14 cellular contexts compared by ENCODE assay signal in genomic region chr12:48651681-48652080, GRCh38.
"Had no signal": no experiment of that assay in that cellular context is flagged by ENCODE, and none has a peak within 500 bp of the region (broad histone marks: within the 10 kb centered on the region; RNA-seq: fewer than 3 reads in every experiment).

No MANE protein-coding gene starts in this region.

- H3K4me1 ChIP-seq: body of pancreas, gastrocnemius medialis, left lung had no signal

- H3K9me3 Mint-ChIP-seq: activated naive CD4-positive, alpha-beta T cell treated with anti-CD3 and anti-CD28 coated beads for 36 hours; activated T-helper 1 cell treated with anti-CD3 and anti-CD28 coated beads, Interleukin-12 subunit alpha, Interleukin-12 subunit beta, Interleukin-2, Interleukin-4 antibody, amounts not matched to agents 30 ng/mL and 10 ng/mL and 1 ng/mL, durations not matched to agents 14 hours and 24 hours and 36 hours; central memory CD8-positive, alpha-beta T cell had no signal

- H3K27ac ChIP-seq: body of pancreas, gastrocnemius medialis, left lung, neutrophil, skin epidermis had no signal

- H3K4me3 Mint-ChIP-seq: activated naive CD4-positive, alpha-beta T cell treated with anti-CD3 and anti-CD28 coated beads for 36 hours; activated T-helper 1 cell treated with anti-CD3 and anti-CD28 coated beads, Interleukin-12 subunit alpha, Interleukin-12 subunit beta, Interleukin-2, Interleukin-4 antibody, amounts not matched to agents 30 ng/mL and 10 ng/mL and 1 ng/mL, durations not matched to agents 14 hours and 24 hours and 36 hours; central memory CD8-positive, alpha-beta T cell had no signal

- H3K27me3 Mint-ChIP-seq: central memory CD8-positive, alpha-beta T cell had no signal

- H3K9me3 ChIP-seq: body of pancreas, gastrocnemius medialis, left lung, neutrophil had no signal

- H3K27me3 ChIP-seq: body of pancreas, gastrocnemius medialis, left lung, neutrophil had no signal

- ATAC-seq: body of pancreas, left lung had no signal

- DNase-seq: activated CD4-positive, alpha-beta T cell treated with anti-CD3 and anti-CD28 coated beads, Interleukin-2, amount 50 U/mL, for 48 hours; activated CD4-positive, CD25-positive, alpha-beta regulatory T cell; activated CD8-positive, alpha-beta memory T cell treated with anti-CD3 and anti-CD28 coated beads, Interleukin-2, amount 50 U/mL, for 4 hours; activated naive CD4-positive, alpha-beta T cell treated with anti-CD3 and anti-CD28 coated beads for 36 hours; body of pancreas; cortex of kidney; effector CD8-positive, alpha-beta T cell; gastrocnemius medialis; left lung; stimulated activated CD4-positive, alpha-beta T cell treated with anti-CD3 and anti-CD28 coated beads, Interleukin-4, amount 100 ng/mL, for 4 hours had no signal

- H3K4me3 ChIP-seq: body of pancreas, gastrocnemius medialis, left lung, skin epidermis had no signal

- H3K27ac Mint-ChIP-seq: activated naive CD4-positive, alpha-beta T cell treated with anti-CD3 and anti-CD28 coated beads for 36 hours; activated T-helper 1 cell treated with anti-CD3 and anti-CD28 coated beads, Interleukin-12 subunit alpha, Interleukin-12 subunit beta, Interleukin-2, Interleukin-4 antibody, amounts not matched to agents 30 ng/mL and 10 ng/mL and 1 ng/mL, durations not matched to agents 14 hours and 24 hours and 36 hours had no signal
